In the genomic region with DNA sequence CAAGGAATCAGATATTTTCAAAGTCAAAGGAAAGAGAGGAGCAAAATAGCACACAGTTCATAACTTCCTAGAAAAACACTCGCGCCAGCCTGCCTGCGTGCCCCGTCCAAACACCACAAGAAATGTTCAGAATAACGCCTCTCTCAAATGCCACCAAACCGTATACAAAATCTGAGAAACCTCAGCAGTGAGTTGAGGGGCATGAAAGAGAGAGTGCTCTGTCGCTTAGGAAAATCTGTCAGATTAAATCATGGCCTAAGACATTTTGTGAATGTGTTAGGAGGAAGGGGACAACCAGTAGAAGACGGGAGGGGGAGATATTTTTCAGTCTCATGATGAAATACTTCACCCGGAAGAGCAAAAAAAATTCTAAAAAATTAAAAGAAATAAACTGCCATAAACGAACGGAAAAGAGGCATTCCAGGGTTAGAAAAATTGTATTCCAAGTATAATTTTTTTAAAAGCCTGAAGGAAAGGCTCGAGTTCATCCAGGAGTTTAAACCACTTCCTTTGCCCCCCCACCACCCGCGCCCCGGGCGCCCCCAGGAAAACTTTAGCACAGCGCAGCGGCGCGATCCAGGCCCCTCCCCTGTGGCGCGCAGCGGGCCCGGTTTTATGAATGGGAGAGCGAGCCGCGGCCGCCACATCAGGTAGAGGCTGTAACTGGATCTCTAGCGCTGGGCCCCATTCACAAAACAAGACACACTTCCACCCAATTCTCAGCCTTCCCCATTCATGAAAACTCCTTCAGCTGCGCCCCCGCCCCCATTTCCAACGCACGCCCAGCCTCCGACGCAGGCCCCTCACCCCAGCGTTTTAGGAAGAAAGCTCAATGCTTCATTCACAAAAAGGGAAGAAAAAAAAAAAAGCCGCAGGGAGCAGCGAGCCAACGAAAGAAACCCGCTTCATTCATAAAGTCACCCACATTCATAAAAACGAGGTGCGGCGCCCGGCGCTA, we compare ENCODE assay signal across 8 cellular contexts. TPM values are rescaled to one million over a fixed set of nuclear protein-coding genes. Genes with fewer than 3 reads are reported as not detected.
DNase-seq lines count a peak whose midpoint lies in the region; ATAC-seq and TF ChIP-seq lines count a peak whose summit lies in the region.

No MANE protein-coding gene starts in this region.

- peaks cover 0 to 28% (median 0%) of the 10 kb centered on the region in 4 donors for H3K4me1 ChIP-seq in right lobe of liver

- H3K9me3 Mint-ChIP-seq in Calu3 (ENCODE audit: low read depth, unreplicated experiment), result no peaks in the 10 kb centered on the region

- CTCF ChIA-PET in Calu3 (lab: Charles Lee), result interaction anchor here (0.7 to 1.7 kb wide), 9 partner anchors 8 to 1846 kb away, joined by 3 to 5 read pairs (median 4); no protein-coding TSS in a partner anchor

- ATAC-seq in HG02852 (IDR thresholded peaks at IDR 0.05; ENCODE audit: unreplicated experiment) (peak; percentile 22), right lobe of liver (peak; percentile 27 to 48 (median 42)), HG02623 (IDR thresholded peaks at IDR 0.05; ENCODE audit: unreplicated experiment) (no peak)

- 16% methylated on average over 21 of the region's 45 CpGs for WGBS in right lobe of liver (ENCODE audit: insufficient coverage, low coverage, low lambda C conversion rate, missing lambda C conversion rate)

- DNase-seq in Calu3 (peak; percentile 86), NCI-H510A treated with DMSO at 0.1 percent for 48 hours (lab: John Stamatoyannopoulos, UW) (peak; percentile 56), right lobe of liver (peak; percentile 71 to 75 (median 74))
- peak; percentile 67 for DNase-seq in activated CD4-positive, alpha-beta T cell treated with anti-CD3 and anti-CD28 coated beads for 48 hours
- DNase-seq in effector CD8-positive, alpha-beta T cell (lab: John Stamatoyannopoulos, UW), result peak; percentile 7
- DNase-seq in stimulated activated CD4-positive, alpha-beta T cell treated with anti-CD3 and anti-CD28 coated beads, TNF-alpha, amount 100 ng/mL, for 24 hours (ENCODE audit: low read depth in 3 of 3), result peak in 2 of 3 experiments; percentile 16 to 26

- no peaks in the 10 kb centered on the region for H3K9me3 ChIP-seq in right lobe of liver

- peaks cover 71% of the 10 kb centered on the region for H3K36me3 Mint-ChIP-seq in Calu3 (ENCODE audit: insufficient read depth, unreplicated experiment)

- peak overlapping the region; percentile 85 for H3K27ac Mint-ChIP-seq in Calu3 (ENCODE audit: unreplicated experiment)

- H3K4me3 Mint-ChIP-seq in Calu3 (ENCODE audit: low read depth, unreplicated experiment), result peak overlapping the region; percentile 79

- intact Hi-C loops in Calu3 (cut with micrococcal nuclease; ENCODE audit: unreplicated experiment), result loop anchor here (5.0 kb wide), 1 partner anchor 45 kb away; no protein-coding TSS in a partner anchor
- intact Hi-C loops in right lobe of liver (cut with DNase I), result no loop called here

- H3K27ac ChIP-seq in right lobe of liver, result peak overlapping the region in 1 of 3 donors; percentile 5

- no peak for TF ChIP-seq CTCF in Calu3 (IDR thresholded peaks at IDR 0.05; ENCODE audit: unreplicated experiment)
- no peak for TF ChIP-seq CTCF in right lobe of liver (IDR thresholded peaks at IDR 0.05)

- peak overlapping the region; percentile 64 to 90 (median 83) for H3K4me3 ChIP-seq in right lobe of liver

- no peaks in the 10 kb centered on the region for H3K36me3 ChIP-seq in right lobe of liver

- H3K27me3 Mint-ChIP-seq in Calu3 (ENCODE audit: unreplicated experiment), result peaks cover 13% of the 10 kb centered on the region

- no peaks in the 10 kb centered on the region for H3K27me3 ChIP-seq in right lobe of liver

- peak; percentile 27 for TF ChIP-seq POLR2A in right lobe of liver (IDR thresholded peaks at IDR 0.05)

- H3K4me1 Mint-ChIP-seq in Calu3 (ENCODE audit: low read depth, unreplicated experiment), result peaks cover 43% of the 10 kb centered on the region

- BruUV-seq in Calu3 (replicated peaks; lab: Mats Ljungman, UMichigan), result no TSS peak

RNA-seq across cellular contexts. Expression of a gene that starts 1.5 kb away (rescaled TPM):
- total RNA-seq in Calu3 (2022) (95.9 and 108 TPM in 2 replicates), right lobe of liver (10 to 100 TPM in 2 of 6 experiments, 1 to 10 TPM in 4; 4.5 to 15.4 (median 8.2) TPM)

Comparison
In these comparisons a context has a peak if more than half of its experiments do, and no peak if none do; other contexts are left out.
1. DNase-seq: peak in every context shown above with its lines; median percentile 86 in Calu3; 74 in right lobe of liver; 67 in activated CD4-positive, alpha-beta T cell treated with anti-CD3 and anti-CD28 coated beads for 48 hours; 56 in NCI-H510A treated with DMSO at 0.1 percent for 48 hours; 21 in stimulated activated CD4-positive, alpha-beta T cell treated with anti-CD3 and anti-CD28 coated beads, TNF-alpha, amount 100 ng/mL, for 24 hours; 7 in effector CD8-positive, alpha-beta T cell.